In genomic region chr12:130163461-130164215, GRCh38 we compare ENCODE assay signal across 19 cellular contexts. TPM values are rescaled to one million over a fixed set of nuclear protein-coding genes. Genes with fewer than 3 reads are reported as not detected.
A peak's percentile ranks its signal among the peaks of the same experiment; 100 is the strongest.
DNase-seq lines count a peak whose midpoint lies in the region; ATAC-seq, FAIRE-seq and TF ChIP-seq lines count a peak whose summit lies in the region.
"Had no signal": no experiment of that assay in that cellular context is flagged by ENCODE, and none has a peak within 500 bp of the region (broad histone marks: within the 10 kb centered on the region; RNA-seq: fewer than 3 reads in every experiment).

No MANE protein-coding gene starts in this region.

- peak overlapping the region; percentile 76 for H3K27ac Mint-ChIP-seq in activated CD8-positive, alpha-beta memory T cell treated with anti-CD3 and anti-CD28 coated beads, Interleukin-2, amount 10 ng/mL, durations not matched to agents 7 days and 5 days
- H3K27ac Mint-ChIP-seq in CD4-positive, alpha-beta memory T cell: no peak overlapping the region

- intact Hi-C loops in kidney (cut with DNase I) (no loop called here), sciatic nerve (cut with DNase I) (no loop called here)
- intact Hi-C loops in CD4-positive, alpha-beta memory T cell (cut with micrococcal nuclease): no loop called here

- no peak for TF ChIP-seq CTCF in RWPE2 (IDR thresholded peaks at IDR 0.05; ENCODE audit: poor library complexity, severe bottlenecking)
- TF ChIP-seq CTCF in kidney (IDR thresholded peaks at IDR 0.05; ENCODE audit: borderline replicate concordance, extremely low read depth, insufficient read depth): no peak

- CTCF ChIA-PET in activated CD8-positive, alpha-beta memory T cell treated with anti-CD3 and anti-CD28 coated beads, Interleukin-2, amount 10 ng/mL, durations not matched to agents 7 days and 5 days (lab: Charles Lee): no interaction called here
- CTCF ChIA-PET in CD4-positive, alpha-beta memory T cell (lab: Charles Lee; ENCODE audit: partially characterized antibody): no interaction called here

- no peak for FAIRE-seq in kidney (lab: Jason Lieb, UNC)
- FAIRE-seq: bronchial epithelial cell, frontal cortex, HTR-8/SVneo had no signal

- H3K27me3 Mint-ChIP-seq in activated CD8-positive, alpha-beta memory T cell treated with anti-CD3 and anti-CD28 coated beads, Interleukin-2, amount 10 ng/mL, durations not matched to agents 7 days and 5 days: peaks cover 30% of the 10 kb centered on the region
- H3K27me3 Mint-ChIP-seq in CD4-positive, alpha-beta memory T cell: peaks cover 15 to 29% of the 10 kb centered on the region in 2 donors

- H3K4me3 Mint-ChIP-seq in activated CD8-positive, alpha-beta memory T cell treated with anti-CD3 and anti-CD28 coated beads, Interleukin-2, amount 10 ng/mL, durations not matched to agents 7 days and 5 days: no peak overlapping the region
- H3K4me3 Mint-ChIP-seq in CD4-positive, alpha-beta memory T cell: peak overlapping the region in 2 of 8 donors; percentile 30 to 61

- H3K36me3 Mint-ChIP-seq in activated CD8-positive, alpha-beta memory T cell treated with anti-CD3 and anti-CD28 coated beads, Interleukin-2, amount 10 ng/mL, durations not matched to agents 7 days and 5 days: peaks cover 6% of the 10 kb centered on the region
- no peaks in the 10 kb centered on the region for H3K36me3 Mint-ChIP-seq in CD4-positive, alpha-beta memory T cell

- no peak for ATAC-seq in activated CD8-positive, alpha-beta memory T cell treated with anti-CD3 and anti-CD28 coated beads, Interleukin-2, amount 10 ng/mL, durations not matched to agents 7 days and 5 days
- no peak for ATAC-seq in RWPE2 (ENCODE audit: low read depth)
- no peak for ATAC-seq in sciatic nerve
- ATAC-seq in HG03139 (IDR thresholded peaks at IDR 0.05; ENCODE audit: unreplicated experiment): no peak
- no peak for ATAC-seq in GM21786 (IDR thresholded peaks at IDR 0.05; ENCODE audit: unreplicated experiment)

- peaks cover 2% of the 10 kb centered on the region for H3K9me3 Mint-ChIP-seq in activated CD8-positive, alpha-beta memory T cell treated with anti-CD3 and anti-CD28 coated beads, Interleukin-2, amount 10 ng/mL, durations not matched to agents 7 days and 5 days (ENCODE audit: low read depth)
- peaks cover 0 to 2% (median 0%) of the 10 kb centered on the region in 8 donors for H3K9me3 Mint-ChIP-seq in CD4-positive, alpha-beta memory T cell
- H3K9me3 Mint-ChIP-seq: activated CD4-positive, alpha-beta T cell treated with anti-CD3 and anti-CD28 coated beads, Interleukin-2, amount 10 ng/mL, durations not matched to agents 7 days and 5 days had no signal

- H3K4me1 ChIP-seq in RWPE2 (ENCODE audit: insufficient read depth, poor library complexity, severe bottlenecking) (no peaks in the 10 kb centered on the region), kidney (ENCODE audit: control insufficient read depth in 1 of 2, insufficient read depth in 1 of 2, low read depth in 1 of 2, low read length in 2 of 2) (peaks cover 0 to 7% of the 10 kb centered on the region in 2 donors)
- H3K4me1 ChIP-seq in CD4-positive, alpha-beta memory T cell (ENCODE audit: insufficient read depth, low read length): no peaks in the 10 kb centered on the region

- peaks cover 2% of the 10 kb centered on the region for H3K27me3 ChIP-seq in RWPE2 (ENCODE audit: insufficient read depth, poor library complexity, severe bottlenecking)
- H3K27me3 ChIP-seq in CD4-positive, alpha-beta memory T cell (ENCODE audit: insufficient read depth, low read length): no peaks in the 10 kb centered on the region

- H3K4me3 ChIP-seq in RWPE2 (ENCODE audit: severe bottlenecking): peak overlapping the region; percentile 45
- H3K4me3 ChIP-seq in kidney (ENCODE audit: low read length in 2 of 2): no peak overlapping the region
- H3K4me3 ChIP-seq in CD4-positive, alpha-beta memory T cell (ENCODE audit: low read length in 2 of 2): no peak overlapping the region

- H3K9ac ChIP-seq in kidney (ENCODE audit: low read length in 2 of 2): no peak overlapping the region

- DNase-seq in activated CD8-positive, alpha-beta memory T cell treated with anti-CD3 and anti-CD28 coated beads, Interleukin-2, amount 10 ng/mL, durations not matched to agents 7 days and 5 days: no peak
- DNase-seq in activated CD8-positive, alpha-beta memory T cell treated with anti-CD3 and anti-CD28 coated beads, Interleukin-2, amount 50 U/mL, for 4 hours: no peak
- DNase-seq in RWPE2 (ENCODE audit: low spot score) (peak; percentile 53), kidney (peak; percentile 66), sciatic nerve (ENCODE audit: low spot score) (peak; percentile 48)
- no peak for DNase-seq in CD4-positive, alpha-beta memory T cell
- DNase-seq: activated CD4-positive, alpha-beta T cell treated with anti-CD3 and anti-CD28 coated beads, Interleukin-2, amount 10 ng/mL, durations not matched to agents 7 days and 5 days; activated effector memory CD4-positive, alpha-beta T cell treated with anti-CD3 and anti-CD28 coated beads, Interleukin-2, amount 50 U/mL, for 16 hours; GDM1; NCI-H2081 treated with DMSO at 0.1 percent for 48 hours; NCI-H774; stimulated activated CD4-positive, alpha-beta T cell treated with anti-CD3 and anti-CD28 coated beads, Interleukin-4, amount 100 ng/mL, for 1 hour; T-helper 9 cell had no signal

- no peaks in the 10 kb centered on the region for H3K4me1 Mint-ChIP-seq in activated CD8-positive, alpha-beta memory T cell treated with anti-CD3 and anti-CD28 coated beads, Interleukin-2, amount 10 ng/mL, durations not matched to agents 7 days and 5 days
- peaks cover 0 to 12% (median 0%) of the 10 kb centered on the region in 4 donors for H3K4me1 Mint-ChIP-seq in CD4-positive, alpha-beta memory T cell

- H3K36me3 ChIP-seq in RWPE2 (ENCODE audit: low read depth): peaks cover 4% of the 10 kb centered on the region; the same call in 1 of the 2 replicates
- no peaks in the 10 kb centered on the region for H3K36me3 ChIP-seq in kidney (ENCODE audit: control insufficient read depth in 1 of 2, insufficient read depth in 2 of 2, low read length in 2 of 2)
- no peaks in the 10 kb centered on the region for H3K36me3 ChIP-seq in CD4-positive, alpha-beta memory T cell (ENCODE audit: insufficient read depth, low read length)

- H3K27ac ChIP-seq in RWPE2 (ENCODE audit: poor library complexity, severe bottlenecking): no peak overlapping the region
- no peak overlapping the region for H3K27ac ChIP-seq in kidney (ENCODE audit: low read depth in 2 of 2, low read length in 2 of 2)
- no peak overlapping the region for H3K27ac ChIP-seq in CD4-positive, alpha-beta memory T cell (ENCODE audit: low read depth, low read length)

- POLR2A ChIA-PET in CD4-positive, alpha-beta memory T cell (lab: Charles Lee; ENCODE audit: partially characterized antibody): no interaction called here

- H3K9me3 ChIP-seq in RWPE2 (ENCODE audit: severe bottlenecking): no peaks in the 10 kb centered on the region
- no peaks in the 10 kb centered on the region for H3K9me3 ChIP-seq in kidney (ENCODE audit: control insufficient read depth in 1 of 2, low read length in 2 of 2)
- H3K9me3 ChIP-seq in CD4-positive, alpha-beta memory T cell (ENCODE audit: control insufficient read depth in 1 of 2, low read length in 2 of 2): no peaks in the 10 kb centered on the region

RNA-seq across cellular contexts. Expression of gene FZD10, which starts 1.4 kb away (rescaled TPM):
- not detected for total RNA-seq in activated CD8-positive, alpha-beta memory T cell treated with anti-CD3 and anti-CD28 coated beads, Interleukin-2, amount 10 ng/mL, durations not matched to agents 7 days and 5 days
- total RNA-seq in kidney (0.57 TPM), sciatic nerve (1.5 TPM)
- polyA plus RNA-seq in kidney (ENCODE audit: insufficient read depth, low read depth, low replicate concordance): 0.11 TPM
- total RNA-seq in CD4-positive, alpha-beta memory T cell: not detected
- polyA plus RNA-seq in CD4-positive, alpha-beta memory T cell: not detected
- total RNA-seq: activated CD4-positive, alpha-beta T cell treated with anti-CD3 and anti-CD28 coated beads, Interleukin-2, amount 10 ng/mL, durations not matched to agents 7 days and 5 days; RPMI7951 had no signal

Comparison
In these comparisons a context has a peak if more than half of its experiments do, and no peak if none do; other contexts are left out.
1. DNase-seq: peak in RWPE2 (single experiment), kidney (single experiment) and sciatic nerve (single experiment); none in activated CD8-positive, alpha-beta memory T cell treated with anti-CD3 and anti-CD28 coated beads, Interleukin-2, amount 10 ng/mL, durations not matched to agents 7 days and 5 days (single experiment), activated CD8-positive, alpha-beta memory T cell treated with anti-CD3 and anti-CD28 coated beads, Interleukin-2, amount 50 U/mL, for 4 hours (single experiment) and CD4-positive, alpha-beta memory T cell (0 of 5).